10 cellular contexts compared by ENCODE assay signal in the genomic region with DNA sequence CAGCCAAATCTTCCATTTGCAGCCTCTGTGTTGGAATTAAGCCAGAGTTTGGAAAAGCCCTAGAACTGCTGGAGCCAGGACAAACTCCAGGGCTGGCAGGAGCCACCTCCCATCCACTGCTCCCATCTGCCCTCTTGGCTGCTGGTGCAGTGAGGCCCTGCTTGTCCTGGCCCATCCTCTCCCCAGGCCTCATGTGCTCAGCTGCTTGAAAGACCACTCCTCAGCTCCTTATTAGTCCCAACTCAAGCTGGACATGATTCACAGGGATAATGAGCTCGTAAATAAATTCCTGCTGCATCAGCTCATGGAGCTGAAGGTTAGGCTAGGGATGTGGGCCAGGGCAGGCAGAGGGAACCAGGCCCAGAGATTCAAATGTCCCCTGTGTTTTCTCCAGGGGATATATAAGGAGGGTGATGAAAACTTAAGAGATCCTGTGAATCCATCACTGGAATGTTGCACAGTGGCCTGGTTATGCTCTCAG.
DNase-seq lines count a peak whose midpoint lies in the region; ATAC-seq and TF ChIP-seq lines count a peak whose summit lies in the region.
"Had no signal": no experiment of that assay in that cellular context is flagged by ENCODE, and none has a peak within 500 bp of the region (broad histone marks: within the 10 kb centered on the region; RNA-seq: fewer than 3 reads in every experiment).

No MANE protein-coding gene starts in this region.

- H4K91ac ChIP-seq in IMR-90 (ENCODE audit: insufficient read depth, low read depth, low read length) = no peak overlapping the region

- no peak overlapping the region for H2AK5ac ChIP-seq in IMR-90 (ENCODE audit: low read depth, low read length)

- no peaks in the 10 kb centered on the region for H4K20me1 ChIP-seq in IMR-90 (ENCODE audit: insufficient read depth, low read length)

- no TSS peak for BruUV-seq in IMR-90 (replicated peaks; lab: Mats Ljungman, UMichigan)

- no peak overlapping the region for H2BK15ac ChIP-seq in IMR-90 (ENCODE audit: low read depth, low read length)

- dilution Hi-C loops in IMR-90 (cut with HindIII; ENCODE audit: low sequenced_read_pairs, unreplicated experiment) = no loop called here

- no peaks in the 10 kb centered on the region for H3K9me1 ChIP-seq in IMR-90 (ENCODE audit: insufficient read depth, low read length)

- POLR2A ChIA-PET in IMR-90 (lab: Charles Lee; ENCODE audit: unreplicated experiment) = no interaction called here

- H3K4me3 ChIP-seq in IMR-90 (ENCODE audit: insufficient read depth, low read depth, low read length) (no peak overlapping the region), transverse colon (no peak overlapping the region)

- H2BK120ac ChIP-seq in IMR-90 (ENCODE audit: low read depth, low read length) = no peak overlapping the region

- H3K14ac ChIP-seq in IMR-90 (replicated peaks; ENCODE audit: low read depth, low read length) = no peak overlapping the region

- ATAC-seq in IMR-90 (ENCODE audit: low read depth) (peak; percentile 66), HG02885 (IDR thresholded peaks at IDR 0.05; ENCODE audit: poor library complexity, unreplicated experiment) (no peak)

- no peak overlapping the region for H3K18ac ChIP-seq in IMR-90 (ENCODE audit: low read depth, low read length)

- DNase-seq in IMR-90 (peak; percentile 47), cerebellar cortex (ENCODE audit: low spot score) (peak; percentile 64), mesenteric fat pad (ENCODE audit: low spot score) (peak; percentile 81), transverse colon (no peak), NCI-H2029 treated with DMSO at 0.1 percent for 48 hours (lab: John Stamatoyannopoulos, UW) (no peak)
- no peak for DNase-seq in stimulated activated CD4-positive, alpha-beta T cell treated with anti-CD3 and anti-CD28 coated beads, Interleukin-2, amount 100 ng/mL, for 24 hours
- DNase-seq: activated CD4-positive, alpha-beta T cell treated with anti-CD3 and anti-CD28 coated beads, Interleukin-2, amount 50 U/mL, for 1 hour; naive B cell; RPMI8226 had no signal

- TF ChIP-seq POLR2A in IMR-90 (IDR thresholded peaks at IDR 0.05; ENCODE audit: low read depth, low read length) (no peak), transverse colon (IDR thresholded peaks at IDR 0.05) (no peak)

- WGBS in IMR-90 (ENCODE audit: extremely low coverage in 2 of 2, insufficient read length in 1 of 2), 2 experiments = 20% methylated on average over 1 of the region's 1 CpG; no CpG with 5 or more reads in 1 of the 2 experiments
- WGBS in transverse colon (ENCODE audit: low coverage in 1 of 2), 2 donors = 71% methylated on average over 1 of the region's 1 CpG; no CpG with 5 or more reads in 1 of the 2 donors

- H2BK20ac ChIP-seq in IMR-90 (ENCODE audit: low read depth, low read length) = no peak overlapping the region

- H4K5ac ChIP-seq in IMR-90 (ENCODE audit: low read depth, low read length) = no peak overlapping the region

- H3K4me2 ChIP-seq in IMR-90 (ENCODE audit: low read depth, low read length) = no peak overlapping the region

- H3K4me1 ChIP-seq in IMR-90 (ENCODE audit: control insufficient read depth, insufficient read depth, low read length) (peaks cover 3% of the 10 kb centered on the region; the same call in 1 of the 2 replicates), transverse colon (peaks cover 0 to 13% (median 9%) of the 10 kb centered on the region in 4 donors)

- H3K27me3 ChIP-seq in IMR-90 (ENCODE audit: control insufficient read depth, insufficient read depth, low read length) (peaks cover 4% of the 10 kb centered on the region), transverse colon (no peaks in the 10 kb centered on the region)

- no peak overlapping the region for H2BK5ac ChIP-seq in IMR-90 (ENCODE audit: low read depth, low read length, poor library complexity, severe bottlenecking)

- H3K4ac ChIP-seq in IMR-90 (ENCODE audit: low read depth, low read length) = no peak overlapping the region

- H3K36me3 ChIP-seq in IMR-90 (ENCODE audit: control insufficient read depth, insufficient read depth, low read length) = no peaks in the 10 kb centered on the region
- no peaks in the 10 kb centered on the region for H3K36me3 ChIP-seq in transverse colon

- H3K9me3 ChIP-seq in IMR-90 (ENCODE audit: control insufficient read depth, insufficient read depth, low read length) (no peaks in the 10 kb centered on the region), transverse colon (no peaks in the 10 kb centered on the region)

- no peak for TF ChIP-seq EP300 in transverse colon (IDR thresholded peaks at IDR 0.05; ENCODE audit: low read depth)

- CTCF ChIA-PET in IMR-90 (lab: Yijun Ruan, JAX) = no interaction called here

- H4K8ac ChIP-seq in IMR-90 (ENCODE audit: low read depth in 2 of 2, low read length in 2 of 2) = no peak overlapping the region

- H3K27ac ChIP-seq in IMR-90 (ENCODE audit: insufficient read depth, low read length) = no peak overlapping the region
- peak overlapping the region; percentile 66 to 81 (median 74) for H3K27ac ChIP-seq in transverse colon

- no peak overlapping the region for H2AFZ ChIP-seq in IMR-90 (replicated peaks; ENCODE audit: low read length, poor library complexity)

- intact Hi-C loops in IMR-90 (cut with micrococcal nuclease) = no loop called here
- intact Hi-C loops in transverse colon (cut with DNase I; ENCODE audit: low total_unique reads) = no loop called here

- no peak overlapping the region for H3K9ac ChIP-seq in IMR-90 (ENCODE audit: low read depth, low read length)

- no peak overlapping the region for H2AK9ac ChIP-seq in IMR-90 (replicated peaks; ENCODE audit: low read depth, low read length, poor library complexity)

- H3K56ac ChIP-seq in IMR-90 (ENCODE audit: extremely low read depth, insufficient read depth, low read length) = no peak overlapping the region

- in situ Hi-C loops in IMR-90 (cut with MboI; ENCODE audit: low sequenced_read_pairs) (no loop called here), transverse colon (cut with MboI; ENCODE audit: low pct_ligation_motif_present in 1 of 4, low pct_unique_long_range_greater_than_20kb in 1 of 4, low sequenced_read_pairs in 3 of 4) (no loop called here)

- H3K23ac ChIP-seq in IMR-90 (ENCODE audit: low read depth, low read length) = no peak overlapping the region

- H3K79me1 ChIP-seq in IMR-90 (ENCODE audit: low read depth in 1 of 2, low read length in 2 of 2) = no peaks in the 10 kb centered on the region

- TF ChIP-seq RAD21 in IMR-90 (IDR thresholded peaks at IDR 0.05; ENCODE audit: low read length) = no peak

- no peak for TF ChIP-seq CTCF in IMR-90 (conservative IDR thresholded peaks at IDR 0.05; ENCODE audit: low read depth, low read length)
- no peak for TF ChIP-seq CTCF in transverse colon (IDR thresholded peaks at IDR 0.05)

TF ChIP-seq in IMR-90, 13 proteins besides CTCF, POLR2A, EP300 and RAD21:
- TF ChIP-seq BHLHE40 (IDR thresholded peaks at IDR 0.05; ENCODE audit: low read depth, low read length) (no peak), RCOR1 (IDR thresholded peaks at IDR 0.05; ENCODE audit: insufficient replicate concordance, low read length) (no peak), NFE2L2 (IDR thresholded peaks at IDR 0.05; ENCODE audit: low read depth, low read length) (no peak), MAFK (IDR thresholded peaks at IDR 0.05; ENCODE audit: low read depth, low read length) (no peak), CHD1 (IDR thresholded peaks at IDR 0.05; ENCODE audit: low read depth, low read length) (no peak), RFX5 (IDR thresholded peaks at IDR 0.05; ENCODE audit: low read depth, low read length) (no peak), MAZ (IDR thresholded peaks at IDR 0.05; ENCODE audit: borderline replicate concordance, low read depth, low read length) (no peak), MXI1 (IDR thresholded peaks at IDR 0.05; ENCODE audit: borderline replicate concordance, low read depth, low read length) (no peak), SMC3 (IDR thresholded peaks at IDR 0.05; ENCODE audit: low read depth, low read length) (no peak), CEBPB (IDR thresholded peaks at IDR 0.05; ENCODE audit: low read depth, low read length) (no peak), FOS (IDR thresholded peaks at IDR 0.05; ENCODE audit: low read depth, low read length) (no peak)
- TF ChIP-seq, protein P1, sequence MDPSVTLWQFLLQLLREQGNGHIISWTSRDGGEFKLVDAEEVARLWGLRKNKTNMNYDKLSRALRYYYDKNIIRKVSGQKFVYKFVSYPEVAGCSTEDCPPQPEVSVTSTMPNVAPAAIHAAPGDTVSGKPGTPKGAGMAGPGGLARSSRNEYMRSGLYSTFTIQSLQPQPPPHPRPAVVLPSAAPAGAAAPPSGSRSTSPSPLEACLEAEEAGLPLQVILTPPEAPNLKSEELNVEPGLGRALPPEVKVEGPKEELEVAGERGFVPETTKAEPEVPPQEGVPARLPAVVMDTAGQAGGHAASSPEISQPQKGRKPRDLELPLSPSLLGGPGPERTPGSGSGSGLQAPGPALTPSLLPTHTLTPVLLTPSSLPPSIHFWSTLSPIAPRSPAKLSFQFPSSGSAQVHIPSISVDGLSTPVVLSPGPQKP (IDR thresholded peaks at IDR 0.05; ENCODE audit: borderline replicate concordance, low read depth, low read length) = no peak
- TF ChIP-seq, protein P2, sequence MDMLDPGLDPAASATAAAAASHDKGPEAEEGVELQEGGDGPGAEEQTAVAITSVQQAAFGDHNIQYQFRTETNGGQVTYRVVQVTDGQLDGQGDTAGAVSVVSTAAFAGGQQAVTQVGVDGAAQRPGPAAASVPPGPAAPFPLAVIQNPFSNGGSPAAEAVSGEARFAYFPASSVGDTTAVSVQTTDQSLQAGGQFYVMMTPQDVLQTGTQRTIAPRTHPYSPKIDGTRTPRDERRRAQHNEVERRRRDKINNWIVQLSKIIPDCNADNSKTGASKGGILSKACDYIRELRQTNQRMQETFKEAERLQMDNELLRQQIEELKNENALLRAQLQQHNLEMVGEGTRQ (IDR thresholded peaks at IDR 0.05; ENCODE audit: low read depth, low read length) = no peak

Comparison
In these comparisons a context has a peak if more than half of its experiments do, and no peak if none do; other contexts are left out.
1. DNase-seq: peak in IMR-90 (single experiment), cerebellar cortex (single experiment) and mesenteric fat pad (single experiment); none in transverse colon (single experiment), stimulated activated CD4-positive, alpha-beta T cell treated with anti-CD3 and anti-CD28 coated beads, Interleukin-2, amount 100 ng/mL, for 24 hours (0 of 2) and NCI-H2029 treated with DMSO at 0.1 percent for 48 hours (single experiment).